ENCODE assay signal across 23 cellular contexts in genomic region chr18:27983780-27984179, GRCh38.
DNase-seq lines count a peak whose midpoint lies in the region; ATAC-seq and TF ChIP-seq lines count a peak whose summit lies in the region.
"Had no signal": no experiment of that assay in that cellular context is flagged by ENCODE, and none has a peak within 500 bp of the region (broad histone marks: within the 10 kb centered on the region; RNA-seq: fewer than 3 reads in every experiment).

No MANE protein-coding gene starts in this region.

- H3K27me3 Mint-ChIP-seq in activated CD4-positive, alpha-beta T cell treated with anti-CD3 and anti-CD28 coated beads for 36 hours, result no peaks in the 10 kb centered on the region
- H3K27me3 Mint-ChIP-seq: CD4-positive, alpha-beta memory T cell had no signal

- H3K4me1 ChIP-seq in parathyroid adenoma, result peaks cover 23% of the 10 kb centered on the region
- H3K4me1 ChIP-seq: BLaER1 treated with 17β-estradiol and CSF1 and Interleukin-3, amounts not matched to agents 10 nM and 100 nM had no signal

- intact Hi-C loops in activated CD4-positive, alpha-beta T cell treated with anti-CD3 and anti-CD28 coated beads for 36 hours (cut with DNase I, micrococcal nuclease), result no loop called here

- H3K9ac ChIP-seq in parathyroid adenoma, result no peak overlapping the region
- H3K9ac ChIP-seq: BLaER1 treated with 17β-estradiol and CSF1 and Interleukin-3, amounts not matched to agents 10 nM and 100 nM had no signal

- no peak overlapping the region for H3K4me3 Mint-ChIP-seq in activated CD4-positive, alpha-beta T cell treated with anti-CD3 and anti-CD28 coated beads for 36 hours
- H3K4me3 Mint-ChIP-seq: CD4-positive, alpha-beta memory T cell had no signal

- H3K4me1 Mint-ChIP-seq in activated CD4-positive, alpha-beta T cell treated with anti-CD3 and anti-CD28 coated beads for 36 hours, result no peaks in the 10 kb centered on the region
- H3K4me1 Mint-ChIP-seq: CD4-positive, alpha-beta memory T cell had no signal

- H3K36me3 Mint-ChIP-seq in activated CD4-positive, alpha-beta T cell treated with anti-CD3 and anti-CD28 coated beads for 36 hours (ENCODE audit: low read depth), result no peaks in the 10 kb centered on the region
- H3K36me3 Mint-ChIP-seq: CD4-positive, alpha-beta memory T cell had no signal

- peak overlapping the region; percentile 74 for H3K27ac ChIP-seq in parathyroid adenoma
- H3K27ac ChIP-seq: 22Rv1; BLaER1 treated with 17β-estradiol and CSF1 and Interleukin-3, amounts not matched to agents 10 nM and 100 nM; RWPE1; SK-N-MC had no signal

- H3K9me3 Mint-ChIP-seq in activated CD4-positive, alpha-beta T cell treated with anti-CD3 and anti-CD28 coated beads for 36 hours (ENCODE audit: low read depth), result peaks cover 5% of the 10 kb centered on the region

- no peak overlapping the region for H3K4me2 ChIP-seq in parathyroid adenoma (ENCODE audit: low read length)
- H3K4me2 ChIP-seq: BLaER1 treated with 17β-estradiol and CSF1 and Interleukin-3, amounts not matched to agents 10 nM and 100 nM had no signal

- H3K4me3 ChIP-seq in parathyroid adenoma (ENCODE audit: low read depth, low read length), result no peak overlapping the region
- H3K4me3 ChIP-seq: BLaER1 treated with 17β-estradiol and CSF1 and Interleukin-3, amounts not matched to agents 10 nM and 100 nM; SK-N-MC had no signal

- H2AFZ ChIP-seq in parathyroid adenoma, result no peak overlapping the region

- POLR2A ChIA-PET in activated CD4-positive, alpha-beta T cell treated with anti-CD3 and anti-CD28 coated beads for 36 hours (lab: Charles Lee), result no interaction called here

- no peak for ATAC-seq in HG02642 (IDR thresholded peaks at IDR 0.05; ENCODE audit: poor library complexity, unreplicated experiment)
- no peak for ATAC-seq in activated CD4-positive, alpha-beta T cell treated with anti-CD3 and anti-CD28 coated beads for 36 hours

- H3K79me2 ChIP-seq in parathyroid adenoma, result no peaks in the 10 kb centered on the region

- CTCF ChIA-PET in activated CD4-positive, alpha-beta T cell treated with anti-CD3 and anti-CD28 coated beads for 36 hours (lab: Charles Lee), result no interaction called here

- DNase-seq in NCI-H1092 treated with DMSO at 0.1 percent for 48 hours (lab: John Stamatoyannopoulos, UW), result peak; percentile 8
- no peak for DNase-seq in NCI-H1092 (lab: John Stamatoyannopoulos, UW)
- peak; percentile 53 for DNase-seq in NCI-H146 treated with DMSO at 0.1 percent for 48 hours (lab: John Stamatoyannopoulos, UW; ENCODE audit: unreplicated experiment)
- peak; percentile 7 for DNase-seq in NCI-H2196 treated with DMSO at 0.1 percent for 48 hours (lab: John Stamatoyannopoulos, UW; ENCODE audit: unreplicated experiment)
- no peak for DNase-seq in activated CD4-positive, alpha-beta T cell treated with anti-CD3 and anti-CD28 coated beads for 36 hours
- no peak for DNase-seq in nucleus accumbens (lab: John Stamatoyannopoulos, UW)
- DNase-seq: CD4-positive, alpha-beta memory T cell; GOT3; HCEC 1CT; Kasumi-1; NCI-H1694; NCI-H2107; NCI-H345; NCI-H524; SHP77 treated with DMSO at 0.1 percent for 48 hours; SW 1271; T-helper 2 cell had no signal

- no peaks in the 10 kb centered on the region for H3K36me3 ChIP-seq in parathyroid adenoma (ENCODE audit: control insufficient read depth, insufficient read depth, low read length)

- H3K27me3 ChIP-seq in parathyroid adenoma (ENCODE audit: control insufficient read depth, insufficient read depth, low read length), result no peaks in the 10 kb centered on the region
- H3K27me3 ChIP-seq: BLaER1 treated with 17β-estradiol and CSF1 and Interleukin-3, amounts not matched to agents 10 nM and 100 nM had no signal

- H3K27ac Mint-ChIP-seq in activated CD4-positive, alpha-beta T cell treated with anti-CD3 and anti-CD28 coated beads for 36 hours, result no peak overlapping the region
- H3K27ac Mint-ChIP-seq: CD4-positive, alpha-beta memory T cell had no signal

- TF ChIP-seq CTCF in parathyroid adenoma (IDR thresholded peaks at IDR 0.05), result no peak

- no peaks in the 10 kb centered on the region for H3K9me3 ChIP-seq in parathyroid adenoma (ENCODE audit: control insufficient read depth, low read length)
- H3K9me3 ChIP-seq: BLaER1 treated with 17β-estradiol and CSF1 and Interleukin-3, amounts not matched to agents 10 nM and 100 nM had no signal

Comparison
In these comparisons a context has a peak if more than half of its experiments do, and no peak if none do; other contexts are left out.
1. DNase-seq: peak in NCI-H1092 treated with DMSO at 0.1 percent for 48 hours (single experiment), NCI-H146 treated with DMSO at 0.1 percent for 48 hours (single experiment) and NCI-H2196 treated with DMSO at 0.1 percent for 48 hours (single experiment); none in NCI-H1092 (single experiment), activated CD4-positive, alpha-beta T cell treated with anti-CD3 and anti-CD28 coated beads for 36 hours (single experiment) and nucleus accumbens (0 of 56).